In genomic region chr12:12240671-12241345, GRCh38 we compare ENCODE assay signal across 8 cellular contexts.
DNase-seq lines count a peak whose midpoint lies in the region; ATAC-seq and TF ChIP-seq lines count a peak whose summit lies in the region.
"Had no signal": no experiment of that assay in that cellular context is flagged by ENCODE, and none has a peak within 500 bp of the region (broad histone marks: within the 10 kb centered on the region; RNA-seq: fewer than 3 reads in every experiment).

No MANE protein-coding gene starts in this region.

- H3K4me3 ChIP-seq in astrocyte of the cerebellum (ENCODE audit: low read depth, low read length) (no peak overlapping the region), retinal pigment epithelial cell (ENCODE audit: low read length) (no peak overlapping the region)

- DNase-seq in HuH-7 (ENCODE audit: low spot score) = peak; percentile 61
- DNase-seq in astrocyte of the cerebellum (ENCODE audit: low read depth) = peak; percentile 31
- DNase-seq in hippocampal formation (lab: John Stamatoyannopoulos, UW) = peak; percentile 45 to 97
- peak; percentile 89 for DNase-seq in retinal pigment epithelial cell (ENCODE audit: low read depth)
- DNase-seq in cortex of kidney (lab: John Stamatoyannopoulos, UW) = no peak
- DNase-seq: activated T-cell treated with anti-CD3 and anti-CD28 coated beads, Interleukin-2, amount 50 U/mL, for 24 hours had no signal

- no peak for ATAC-seq in HG03280 (IDR thresholded peaks at IDR 0.05; ENCODE audit: unreplicated experiment)
- no peak for ATAC-seq in HG03571 (IDR thresholded peaks at IDR 0.05; ENCODE audit: unreplicated experiment)

- no peak for TF ChIP-seq CTCF in astrocyte of the cerebellum (IDR thresholded peaks at IDR 0.05; ENCODE audit: low read depth, low read length, missing control alignments)
- no peak for TF ChIP-seq CTCF in retinal pigment epithelial cell (conservative IDR thresholded peaks at IDR 0.05; ENCODE audit: low read depth, low read length)

- in situ Hi-C loops in astrocyte of the cerebellum (cut with HindIII; ENCODE audit: low sequenced_read_pairs) = no loop called here
